Comparison of ENCODE assay signal across 20 cellular contexts in genomic region chr12:124501827-124502226, GRCh38.
DNase-seq lines count a peak whose midpoint lies in the region; ATAC-seq and TF ChIP-seq lines count a peak whose summit lies in the region.
"Had no signal": no experiment of that assay in that cellular context is flagged by ENCODE, and none has a peak within 500 bp of the region (broad histone marks: within the 10 kb centered on the region; RNA-seq: fewer than 3 reads in every experiment).

No MANE protein-coding gene starts in this region.

- no peak overlapping the region for H3K4me3 ChIP-seq in left ventricle myocardium inferior
- H3K4me3 ChIP-seq in muscle layer of colon (ENCODE audit: low read depth in 1 of 2, low read length in 2 of 2): no peak overlapping the region
- H3K4me3 ChIP-seq: uterus had no signal

- H3K4me1 Mint-ChIP-seq in activated T-cell treated with anti-CD3 and anti-CD28 coated beads, Interleukin-2, amount 50 U/mL, for 72 hours (ENCODE audit: low read depth): peaks cover 31% of the 10 kb centered on the region

- H3K9me3 ChIP-seq in left ventricle myocardium inferior (replicated peaks): no peaks in the 10 kb centered on the region
- H3K9me3 ChIP-seq in muscle layer of colon (ENCODE audit: low read length): no peaks in the 10 kb centered on the region
- H3K9me3 ChIP-seq: uterus had no signal

- no peaks in the 10 kb centered on the region for H3K27me3 ChIP-seq in left ventricle myocardium inferior (ENCODE audit: low read depth)
- H3K27me3 ChIP-seq in muscle layer of colon (ENCODE audit: control insufficient read depth in 1 of 2, insufficient read depth in 2 of 2, low read length in 2 of 2): no peaks in the 10 kb centered on the region
- H3K27me3 ChIP-seq: uterus had no signal

- peak overlapping the region; percentile 83 for H3K27ac ChIP-seq in left ventricle myocardium inferior (replicated peaks)
- peak overlapping the region; percentile 24 for H3K27ac ChIP-seq in muscle layer of colon (ENCODE audit: low read depth, low read length)

- ATAC-seq in left ventricle myocardium superior: no peak
- ATAC-seq in GM18870 (IDR thresholded peaks at IDR 0.05; ENCODE audit: unreplicated experiment): no peak
- no peak for ATAC-seq in activated T-cell treated with anti-CD3 and anti-CD28 coated beads, Interleukin-2, amount 50 U/mL, for 72 hours (replicated peaks in 1 of 2)
- ATAC-seq: CD8-positive, alpha-beta T cell; T-cell had no signal

- no peaks in the 10 kb centered on the region for H3K9me3 Mint-ChIP-seq in activated T-cell treated with anti-CD3 and anti-CD28 coated beads, Interleukin-2, amount 50 U/mL, for 72 hours
- H3K9me3 Mint-ChIP-seq: CD8-positive, alpha-beta T cell; T-cell had no signal

- intact Hi-C loops in left ventricle myocardium inferior (cut with micrococcal nuclease): no loop called here
- intact Hi-C loops in left ventricle myocardium superior (cut with micrococcal nuclease): no loop called here

- H3K4me1 ChIP-seq in left ventricle myocardium inferior (peaks cover 96% of the 10 kb centered on the region), muscle layer of colon (ENCODE audit: insufficient read depth, low read length) (peaks cover 94% of the 10 kb centered on the region)

- no peak for TF ChIP-seq CTCF in left ventricle myocardium inferior (IDR thresholded peaks at IDR 0.05; ENCODE audit: borderline replicate concordance)

- H3K9ac ChIP-seq in muscle layer of colon (ENCODE audit: low read length): no peak overlapping the region

- H3K27me3 Mint-ChIP-seq in activated T-cell treated with anti-CD3 and anti-CD28 coated beads, Interleukin-2, amount 50 U/mL, for 72 hours (ENCODE audit: low read depth): no peaks in the 10 kb centered on the region
- H3K27me3 Mint-ChIP-seq: T-cell had no signal

- peaks cover 0 to 2% of the 10 kb centered on the region in 2 donors for H3K36me3 Mint-ChIP-seq in activated T-cell treated with anti-CD3 and anti-CD28 coated beads, Interleukin-2, amount 50 U/mL, for 72 hours (ENCODE audit: insufficient read depth in 2 of 2)

- no peak overlapping the region for H3K4me3 Mint-ChIP-seq in activated T-cell treated with anti-CD3 and anti-CD28 coated beads, Interleukin-2, amount 50 U/mL, for 72 hours
- H3K4me3 Mint-ChIP-seq: CD8-positive, alpha-beta T cell; T-cell had no signal

- DNase-seq in left ventricle myocardium inferior (no peak), left ventricle myocardium superior (no peak), cerebellar cortex (ENCODE audit: low spot score) (peak; percentile 66), DMS153 (lab: John Stamatoyannopoulos, UW) (no peak), foreskin melanocyte (no peak)
- no peak for DNase-seq in activated T-cell treated with anti-CD3 and anti-CD28 coated beads, Interleukin-2, amount 50 U/mL, for 72 hours
- DNase-seq: ACHN; activated effector memory CD4-positive, alpha-beta T cell treated with Interleukin-2 at 50 U/mL for 16 hours; amniotic stem cell; CD8-positive, alpha-beta T cell; dermis blood vessel endothelial cell; erythroblast; NCI-H1105; NCI-H82; RPMI8226; stimulated activated naive CD4-positive, alpha-beta T cell treated with Interleukin-2 at 50 U/mL for 16 hours; T-cell; uterus had no signal

- H3K36me3 ChIP-seq in left ventricle myocardium inferior (no peaks in the 10 kb centered on the region), muscle layer of colon (ENCODE audit: insufficient read depth, low read length) (peaks cover 9% of the 10 kb centered on the region)
- H3K36me3 ChIP-seq: uterus had no signal

- no peak overlapping the region for H3K27ac Mint-ChIP-seq in activated T-cell treated with anti-CD3 and anti-CD28 coated beads, Interleukin-2, amount 50 U/mL, for 72 hours
- H3K27ac Mint-ChIP-seq: CD8-positive, alpha-beta T cell; T-cell had no signal
